ENCODE assay signal across 8 cellular contexts in genomic region chr20:36950432-36951197, GRCh38. TPM values are rescaled to one million over a fixed set of nuclear protein-coding genes. Genes with fewer than 3 reads are reported as not detected.
DNase-seq lines count a peak whose midpoint lies in the region; ATAC-seq and TF ChIP-seq lines count a peak whose summit lies in the region.

No MANE protein-coding gene starts in this region.

- H2BK120ac ChIP-seq in IMR-90 (ENCODE audit: low read depth, low read length) = no peak overlapping the region

- peak overlapping the region; percentile 87 for H3K27ac Mint-ChIP-seq in activated CD8-positive, alpha-beta T cell treated with anti-CD3 and anti-CD28 coated beads for 36 hours
- H3K27ac Mint-ChIP-seq in natural killer cell = peak overlapping the region; percentile 86 to 90

- no peak overlapping the region for H3K18ac ChIP-seq in IMR-90 (ENCODE audit: low read depth, low read length)

- no peak overlapping the region for H2BK5ac ChIP-seq in IMR-90 (ENCODE audit: low read depth, low read length, poor library complexity, severe bottlenecking)

- no peak for TF ChIP-seq RAD21 in IMR-90 (IDR thresholded peaks at IDR 0.05; ENCODE audit: low read length)

- TF ChIP-seq POLR2A in IMR-90 (IDR thresholded peaks at IDR 0.05; ENCODE audit: low read depth, low read length) (no peak), esophagus squamous epithelium (IDR thresholded peaks at IDR 0.05) (no peak)

- ATAC-seq in IMR-90 (ENCODE audit: low read depth) (peak; percentile 5; the same call in 1 of the 2 replicates), natural killer cell (peak in 1 of 3 donors; percentile 4)
- no peak for ATAC-seq in activated CD8-positive, alpha-beta T cell treated with anti-CD3 and anti-CD28 coated beads for 36 hours

- H3K27ac ChIP-seq in IMR-90 (ENCODE audit: insufficient read depth, low read length) (no peak overlapping the region; the same call in 1 of the 2 replicates), esophagus squamous epithelium (peak overlapping the region; percentile 89 to 95 (median 94))

- dilution Hi-C loops in IMR-90 (cut with HindIII; ENCODE audit: low sequenced_read_pairs, unreplicated experiment) = no loop called here

- H4K20me1 ChIP-seq in IMR-90 (ENCODE audit: insufficient read depth, low read length) = no peaks in the 10 kb centered on the region

- peak overlapping the region; percentile 15 for H3K23ac ChIP-seq in IMR-90 (ENCODE audit: low read depth, low read length)

- H3K27me3 Mint-ChIP-seq in activated CD8-positive, alpha-beta T cell treated with anti-CD3 and anti-CD28 coated beads for 36 hours = no peaks in the 10 kb centered on the region
- no peaks in the 10 kb centered on the region for H3K27me3 Mint-ChIP-seq in natural killer cell (ENCODE audit: low read depth in 2 of 2)

- no peak overlapping the region for H4K91ac ChIP-seq in IMR-90 (ENCODE audit: insufficient read depth, low read depth, low read length)

- no peak overlapping the region for H4K5ac ChIP-seq in IMR-90 (ENCODE audit: low read depth, low read length)

- H3K9me1 ChIP-seq in IMR-90 (ENCODE audit: insufficient read depth, low read length) = peaks cover 6% of the 10 kb centered on the region; the same call in 1 of the 2 replicates

- H3K36me3 ChIP-seq in IMR-90 (ENCODE audit: control insufficient read depth, insufficient read depth, low read length) (peaks cover 2% of the 10 kb centered on the region; the same call in 1 of the 2 replicates), esophagus squamous epithelium (peaks cover 0 to 6% (median 4%) of the 10 kb centered on the region in 3 donors)

- POLR2A ChIA-PET in IMR-90 (lab: Charles Lee; ENCODE audit: unreplicated experiment) = no interaction called here
- POLR2A ChIA-PET in activated CD8-positive, alpha-beta T cell treated with anti-CD3 and anti-CD28 coated beads for 36 hours (lab: Charles Lee) = interaction anchor here (0.6 to 1.7 kb wide), 2 partner anchors 13 to 145 kb away, joined by 3 to 7 read pairs; partner anchors contain the start of gene RBL1

- H3K4me3 ChIP-seq in IMR-90 (ENCODE audit: insufficient read depth, low read depth, low read length) = peak overlapping the region; percentile 80
- peak overlapping the region; percentile 75 to 99 (median 90) for H3K4me3 ChIP-seq in esophagus squamous epithelium

- H2BK20ac ChIP-seq in IMR-90 (ENCODE audit: low read depth, low read length) = no peak overlapping the region

- H3K9ac ChIP-seq in IMR-90 (ENCODE audit: low read depth, low read length) = peak overlapping the region; percentile 14; the same call in 1 of the 2 replicates

- peaks cover 3 to 14% of the 10 kb centered on the region in 2 experiments; a peak in 2 of 4 replicates for H3K79me1 ChIP-seq in IMR-90 (ENCODE audit: low read depth in 1 of 2, low read length in 2 of 2)

- WGBS in IMR-90 (ENCODE audit: extremely low coverage in 2 of 2, insufficient read length in 1 of 2), 2 experiments = 4% methylated on average over 9 of the region's 24 CpGs; no CpG with 5 or more reads in 1 of the 2 experiments
- 2% methylated on average over 15 to 24 of the region's 24 CpGs for WGBS in esophagus squamous epithelium, 2 donors

- intact Hi-C loops in IMR-90 (cut with micrococcal nuclease) = no loop called here
- intact Hi-C loops in activated CD8-positive, alpha-beta T cell treated with anti-CD3 and anti-CD28 coated beads for 36 hours (cut with micrococcal nuclease) = loop anchor here (10.0 kb wide), 1 partner anchor 94 kb away; no protein-coding TSS in a partner anchor
- intact Hi-C loops in esophagus squamous epithelium (cut with DNase I) = no loop called here
- intact Hi-C loops in natural killer cell (cut with micrococcal nuclease) = loop anchor here (5.0 kb wide), 1 partner anchor 92 kb away; no protein-coding TSS in a partner anchor

- CTCF ChIA-PET in IMR-90 (lab: Yijun Ruan, JAX) = interaction anchor here (0.7 kb wide), 1 partner anchor 22 kb away, joined by 3 read pairs; no protein-coding TSS in a partner anchor
- CTCF ChIA-PET in activated CD8-positive, alpha-beta T cell treated with anti-CD3 and anti-CD28 coated beads for 36 hours (lab: Charles Lee) = no interaction called here

- peaks cover 50% of the 10 kb centered on the region for H3K4me1 Mint-ChIP-seq in activated CD8-positive, alpha-beta T cell treated with anti-CD3 and anti-CD28 coated beads for 36 hours (ENCODE audit: low read depth)
- peaks cover 46 to 49% of the 10 kb centered on the region in 2 donors for H3K4me1 Mint-ChIP-seq in natural killer cell

- in situ Hi-C loops in IMR-90 (cut with MboI; ENCODE audit: low sequenced_read_pairs) = no loop called here

- BruUV-seq in IMR-90 (replicated peaks; lab: Mats Ljungman, UMichigan) = no TSS peak

- H4K8ac ChIP-seq in IMR-90 (ENCODE audit: low read depth in 2 of 2, low read length in 2 of 2) = peak overlapping the region in 1 of 2 experiments; percentile 7; a peak in 1 of 4 replicates

- peak; percentile 51 for DNase-seq in NK-92 treated with Interleukin-12 subunit alpha and Interleukin-12 subunit beta, amount 100 ng/mL, for 24 hours (lab: John Stamatoyannopoulos, UW)
- DNase-seq in NK-92 (lab: John Stamatoyannopoulos, UW; ENCODE audit: unreplicated experiment) = no peak
- DNase-seq in IMR-90 = peak; percentile 22
- peak; percentile 64 for DNase-seq in activated CD8-positive, alpha-beta T cell treated with anti-CD3 and anti-CD28 coated beads for 36 hours
- DNase-seq in esophagus squamous epithelium (lab: John Stamatoyannopoulos, UW) = no peak
- DNase-seq in natural killer cell = peak; percentile 43
- DNase-seq in inferior parietal cortex (ENCODE audit: extremely low spot score) = no peak
- no peak for DNase-seq in T1000 (lab: John Stamatoyannopoulos, UW)

- H3K9me3 ChIP-seq in IMR-90 (ENCODE audit: control insufficient read depth, insufficient read depth, low read length) = no peaks in the 10 kb centered on the region
- no peaks in the 10 kb centered on the region for H3K9me3 ChIP-seq in esophagus squamous epithelium

- H3K36me3 Mint-ChIP-seq in activated CD8-positive, alpha-beta T cell treated with anti-CD3 and anti-CD28 coated beads for 36 hours (ENCODE audit: low read depth) = peaks cover 17% of the 10 kb centered on the region
- H3K36me3 Mint-ChIP-seq in natural killer cell = no peaks in the 10 kb centered on the region

- peak overlapping the region; percentile 55 for H2AK9ac ChIP-seq in IMR-90 (replicated peaks; ENCODE audit: low read depth, low read length, poor library complexity)

- H3K4ac ChIP-seq in IMR-90 (ENCODE audit: low read depth, low read length) = no peak overlapping the region

- peak overlapping the region; percentile 100 for H2AFZ ChIP-seq in IMR-90 (replicated peaks; ENCODE audit: low read length, poor library complexity)

- H3K4me1 ChIP-seq in IMR-90 (ENCODE audit: control insufficient read depth, insufficient read depth, low read length) (no peaks in the 10 kb centered on the region), esophagus squamous epithelium (peaks cover 12 to 78% (median 26%) of the 10 kb centered on the region in 3 donors)

- TF ChIP-seq CTCF in IMR-90 (conservative IDR thresholded peaks at IDR 0.05; ENCODE audit: low read depth, low read length) = no peak
- no peak for TF ChIP-seq CTCF in activated CD8-positive, alpha-beta T cell treated with anti-CD3 and anti-CD28 coated beads for 36 hours (IDR thresholded peaks at IDR 0.05)
- TF ChIP-seq CTCF in esophagus squamous epithelium (IDR thresholded peaks at IDR 0.05) = no peak
- TF ChIP-seq CTCF in natural killer cell (IDR thresholded peaks at IDR 0.05) = no peak

- H3K4me3 Mint-ChIP-seq in activated CD8-positive, alpha-beta T cell treated with anti-CD3 and anti-CD28 coated beads for 36 hours = peak overlapping the region; percentile 92
- H3K4me3 Mint-ChIP-seq in natural killer cell = peak overlapping the region; percentile 97

- H2BK15ac ChIP-seq in IMR-90 (ENCODE audit: low read depth, low read length) = no peak overlapping the region

- H3K4me2 ChIP-seq in IMR-90 (ENCODE audit: low read depth, low read length) = peak overlapping the region; percentile 92

- H3K14ac ChIP-seq in IMR-90 (replicated peaks; ENCODE audit: low read depth, low read length) = peak overlapping the region; percentile 11; the same call in 1 of the 2 replicates

- no peak overlapping the region for H3K56ac ChIP-seq in IMR-90 (ENCODE audit: extremely low read depth, insufficient read depth, low read length)

- no peaks in the 10 kb centered on the region for H3K9me3 Mint-ChIP-seq in activated CD8-positive, alpha-beta T cell treated with anti-CD3 and anti-CD28 coated beads for 36 hours
- no peaks in the 10 kb centered on the region for H3K9me3 Mint-ChIP-seq in natural killer cell

- H3K27me3 ChIP-seq in IMR-90 (ENCODE audit: control insufficient read depth, insufficient read depth, low read length) (no peaks in the 10 kb centered on the region), esophagus squamous epithelium (no peaks in the 10 kb centered on the region)

- no peak overlapping the region for H2AK5ac ChIP-seq in IMR-90 (ENCODE audit: low read depth, low read length)

TF ChIP-seq in IMR-90, 13 proteins besides CTCF, POLR2A, EP300 and RAD21:
- no peak for TF ChIP-seq ELK1 (IDR thresholded peaks at IDR 0.05; ENCODE audit: borderline replicate concordance, low read depth, low read length)

RNA-seq across cellular contexts. Expression of gene SAMHD1, which starts 0.9 kb away (rescaled TPM):
- 14.9 and 19.7 TPM in 2 replicates for total RNA-seq in IMR-90 (2012; rRNA removed)
- 5.5 and 6.3 TPM in 2 replicates for polyA plus RNA-seq in IMR-90 (2012; rRNA removed)
- 4.0 and 4.8 TPM in 2 replicates for polyA plus RNA-seq in IMR-90 (2012; cell fraction: cytosol; rRNA removed)
- polyA plus RNA-seq in IMR-90 (2012; cell fraction: nucleus; rRNA removed; ENCODE audit: low replicate concordance) = 1.9 and 4.4 TPM in 2 replicates
- total RNA-seq in activated CD8-positive, alpha-beta T cell treated with anti-CD3 and anti-CD28 coated beads for 36 hours = 10 to 100 TPM; 30.6 to 35.9 TPM
- total RNA-seq in esophagus squamous epithelium = 100 to 1,000 TPM in 2 of 4 donors, 10 to 100 TPM in 2; 17.0 to 212 (median 66.0) TPM
- total RNA-seq in natural killer cell = 100 to 1,000 TPM; 237 to 279 (median 270) TPM

Comparison
In these comparisons a context has a peak if more than half of its experiments do, and no peak if none do; other contexts are left out.
1. DNase-seq: peak in NK-92 treated with Interleukin-12 subunit alpha and Interleukin-12 subunit beta, amount 100 ng/mL, for 24 hours (single experiment), IMR-90 (single experiment), activated CD8-positive, alpha-beta T cell treated with anti-CD3 and anti-CD28 coated beads for 36 hours (single experiment) and natural killer cell (single experiment); none in NK-92 (single experiment), esophagus squamous epithelium (single experiment), inferior parietal cortex (single experiment) and T1000 (single experiment).
2. intact Hi-C loops: an anchor here in activated CD8-positive, alpha-beta T cell treated with anti-CD3 and anti-CD28 coated beads for 36 hours (10.0 kb wide) and natural killer cell (5.0 kb wide); none called in IMR-90 and esophagus squamous epithelium.